ENCODE assay signal across 23 cellular contexts in genomic region chr17:57628421-57628820, GRCh38.
"Had no signal": no experiment of that assay in that cellular context is flagged by ENCODE, and none has a peak within 500 bp of the region (broad histone marks: within the 10 kb centered on the region; RNA-seq: fewer than 3 reads in every experiment).

No MANE protein-coding gene starts in this region.

- H3K27ac Mint-ChIP-seq: activated CD4-positive, alpha-beta memory T cell treated with anti-CD3 and anti-CD28 coated beads, Interleukin-2, amount 10 ng/mL, durations not matched to agents 7 days and 5 days; activated CD4-positive, alpha-beta T cell treated with anti-CD3 and anti-CD28 coated beads for 36 hours; activated naive CD8-positive, alpha-beta T cell had no signal

- H3K36me3 ChIP-seq: brain microvascular endothelial cell, uterus had no signal

- H3K9me3 ChIP-seq: esophagus squamous epithelium, left ventricle myocardium inferior, tibial artery, uterus had no signal

- H3K4me1 ChIP-seq: esophagus squamous epithelium, tibial artery, uterus had no signal

- H3K9me3 Mint-ChIP-seq: activated CD4-positive, alpha-beta memory T cell treated with anti-CD3 and anti-CD28 coated beads, Interleukin-2, amount 10 ng/mL, durations not matched to agents 7 days and 5 days; central memory CD8-positive, alpha-beta T cell; nephron had no signal

- H3K4me3 Mint-ChIP-seq: activated CD4-positive, alpha-beta memory T cell treated with anti-CD3 and anti-CD28 coated beads, Interleukin-2, amount 10 ng/mL, durations not matched to agents 7 days and 5 days; activated CD4-positive, alpha-beta T cell treated with anti-CD3 and anti-CD28 coated beads for 36 hours; activated naive CD8-positive, alpha-beta T cell; central memory CD8-positive, alpha-beta T cell; nephron had no signal

- H3K4me3 ChIP-seq: coronary artery, esophagus squamous epithelium, left ventricle myocardium inferior, tibial artery, uterus had no signal

- DNase-seq: activated CD4-positive, alpha-beta memory T cell treated with anti-CD3 and anti-CD28 coated beads, Interleukin-2, amount 10 ng/mL, durations not matched to agents 7 days and 5 days; activated CD4-positive, alpha-beta T cell treated with anti-CD3 and anti-CD28 coated beads for 36 hours; activated CD8-positive, alpha-beta memory T cell treated with anti-CD3 and anti-CD28 coated beads, Interleukin-2, amount 50 U/mL, for 4 hours; activated effector memory CD4-positive, alpha-beta T cell treated with anti-CD3 and anti-CD28 coated beads, Interleukin-2, amount 50 U/mL, for 16 hours; activated T-cell treated with anti-CD3 and anti-CD28 coated beads, Interleukin-2, amount 50 U/mL, for 48 hours; amygdala; brain microvascular endothelial cell; effector CD8-positive, alpha-beta T cell; esophagus squamous epithelium; hypothalamus; kidney; left ventricle myocardium inferior; mesenchymal stem cell; stimulated activated CD4-positive, alpha-beta T cell treated with anti-CD3 and anti-CD28 coated beads, Interleukin-12 subunit alpha, Interleukin-12 subunit beta, amount 100 ng/mL, for 4 hours; stimulated activated CD4-positive, alpha-beta T cell treated with anti-CD3 and anti-CD28 coated beads, Interleukin-2, amount 100 ng/mL, for 24 hours; T-helper 1 cell; uterus had no signal

- H3K27me3 Mint-ChIP-seq: activated CD4-positive, alpha-beta memory T cell treated with anti-CD3 and anti-CD28 coated beads, Interleukin-2, amount 10 ng/mL, durations not matched to agents 7 days and 5 days; activated CD4-positive, alpha-beta T cell treated with anti-CD3 and anti-CD28 coated beads for 36 hours; activated naive CD8-positive, alpha-beta T cell; central memory CD8-positive, alpha-beta T cell had no signal

- ATAC-seq: activated CD4-positive, alpha-beta T cell treated with anti-CD3 and anti-CD28 coated beads for 36 hours had no signal

- H3K27ac ChIP-seq: brain microvascular endothelial cell, coronary artery, esophagus squamous epithelium, left ventricle myocardium inferior, tibial artery, uterus, VCaP had no signal

- H3K27me3 ChIP-seq: brain microvascular endothelial cell, esophagus squamous epithelium, tibial artery, uterus had no signal
